In the genomic region with DNA sequence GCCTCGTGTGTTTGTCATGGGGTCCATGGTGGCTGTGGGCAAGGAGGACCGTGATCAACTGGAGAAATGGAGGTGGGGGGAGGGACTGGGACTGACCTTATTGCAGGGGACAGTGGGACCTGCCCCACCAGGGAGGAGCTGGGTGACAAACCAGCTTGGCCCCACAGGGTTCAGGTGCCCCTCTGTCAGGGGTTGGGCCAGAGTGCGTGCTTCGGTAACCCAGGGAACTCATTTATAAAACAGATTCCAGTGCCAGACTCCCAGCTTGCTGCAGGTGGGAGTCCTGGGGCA, we compare ENCODE assay signal across 20 cellular contexts.
DNase-seq lines count a peak whose midpoint lies in the region; ATAC-seq, FAIRE-seq and TF ChIP-seq lines count a peak whose summit lies in the region.
"Had no signal": no experiment of that assay in that cellular context is flagged by ENCODE, and none has a peak within 500 bp of the region (broad histone marks: within the 10 kb centered on the region; RNA-seq: fewer than 3 reads in every experiment).

No MANE protein-coding gene starts in this region.

- peak in 1 of 2 experiments; percentile 10; a peak in 3 of 6 replicates for ATAC-seq in A549
- no peak for ATAC-seq in IMR-90 (ENCODE audit: low read depth)
- ATAC-seq in K562, result no peak
- ATAC-seq in HG02938 (IDR thresholded peaks at IDR 0.05; ENCODE audit: unreplicated experiment), result no peak
- ATAC-seq in GM21390 (IDR thresholded peaks at IDR 0.05; ENCODE audit: unreplicated experiment), result no peak
- no peak for ATAC-seq in HG03439 (IDR thresholded peaks at IDR 0.05; ENCODE audit: unreplicated experiment)

- no peak overlapping the region for H3K18ac ChIP-seq in IMR-90 (ENCODE audit: low read depth, low read length)

- TF ChIP-seq POLR2A in A549 (IDR thresholded peaks at IDR 0.05; ENCODE audit: low read length), result no peak
- no peak for TF ChIP-seq POLR2A in IMR-90 (IDR thresholded peaks at IDR 0.05; ENCODE audit: low read depth, low read length)
- TF ChIP-seq POLR2A in K562 (conservative IDR thresholded peaks at IDR 0.05), result no peak

- no TSS peak for BruUV-seq in IMR-90 (replicated peaks; lab: Mats Ljungman, UMichigan)
- no TSS peak for BruUV-seq in K562 (replicated peaks; lab: Mats Ljungman, UMichigan)

- FAIRE-seq in A549 (lab: Jason Lieb, UNC), result no peak
- FAIRE-seq in K562 (lab: Jason Lieb, UNC), result no peak
- FAIRE-seq: endometrium, keratinocyte had no signal

- peaks cover 40% of the 10 kb centered on the region for H3K4me1 Mint-ChIP-seq in nephron progenitor cell

- no peak overlapping the region for H2BK5ac ChIP-seq in IMR-90 (ENCODE audit: low read depth, low read length, poor library complexity, severe bottlenecking)

- POLR2A ChIA-PET in A549 (lab: Yijun Ruan, JAX), result interaction anchor here (0.6 to 1.6 kb wide), 8 partner anchors 16 to 536 kb away, joined by 3 to 9 read pairs (median 3); no protein-coding TSS in a partner anchor
- POLR2A ChIA-PET in IMR-90 (lab: Charles Lee; ENCODE audit: unreplicated experiment), result interaction anchor here (0.6 kb wide), 2 partner anchors 22 to 366 kb away, joined by 3 to 4 read pairs; a partner anchor contains a TSS
- POLR2A ChIA-PET in K562 (lab: Yijun Ruan, JAX), result interaction anchor here (0.9 kb wide), 1 partner anchor 445 kb away, joined by 4 read pairs; no protein-coding TSS in a partner anchor

- H3K36me3 ChIP-seq in IMR-90 (ENCODE audit: control insufficient read depth, insufficient read depth, low read length) (no peaks in the 10 kb centered on the region), K562 (ENCODE audit: control insufficient read depth, insufficient read depth, low read length) (no peaks in the 10 kb centered on the region)
- H3K36me3 ChIP-seq: colonic mucosa, thyroid gland had no signal

- no peaks in the 10 kb centered on the region for H3K9me1 ChIP-seq in IMR-90 (ENCODE audit: insufficient read depth, low read length)
- no peaks in the 10 kb centered on the region for H3K9me1 ChIP-seq in K562 (ENCODE audit: control insufficient read depth, insufficient read depth, low read length)

- H3K4me3 Mint-ChIP-seq in nephron progenitor cell, result peak overlapping the region; percentile 7
- H3K4me3 Mint-ChIP-seq: activated CD4-positive, alpha-beta memory T cell treated with anti-CD3 and anti-CD28 coated beads, Interleukin-2, amount 10 ng/mL, durations not matched to agents 7 days and 5 days; activated naive CD4-positive, alpha-beta T cell treated with anti-CD3 and anti-CD28 coated beads, Interleukin-2, amount 10 ng/mL, durations not matched to agents 7 days and 5 days; activated T-cell treated with anti-CD3 and anti-CD28 coated beads, Interleukin-2, amount 50 U/mL, for 4 hours; memory B cell had no signal

- H2BK15ac ChIP-seq in IMR-90 (ENCODE audit: low read depth, low read length), result no peak overlapping the region

- H4K20me1 ChIP-seq in IMR-90 (ENCODE audit: insufficient read depth, low read length) (no peaks in the 10 kb centered on the region), K562 (replicated peaks; ENCODE audit: control insufficient read depth, insufficient read depth, low read length) (no peaks in the 10 kb centered on the region)

- H3K4me2 ChIP-seq in A549, result peak overlapping the region; percentile 63
- no peak overlapping the region; the same call in 1 of the 2 replicates for H3K4me2 ChIP-seq in IMR-90 (ENCODE audit: low read depth, low read length)
- 0 out of 2 replicates have a peak overlapping the region, but pooled peaks have one; percentile 64 for H3K4me2 ChIP-seq in K562 (ENCODE audit: insufficient read depth, low read length)

- H3K4me3 ChIP-seq in A549 (no peak overlapping the region), IMR-90 (ENCODE audit: insufficient read depth, low read depth, low read length) (no peak overlapping the region), K562 (no peak overlapping the region)
- H3K4me3 ChIP-seq: colonic mucosa, thyroid gland had no signal

- H2AK5ac ChIP-seq in IMR-90 (ENCODE audit: low read depth, low read length), result no peak overlapping the region

- no peak overlapping the region for H3K27ac Mint-ChIP-seq in nephron progenitor cell
- H3K27ac Mint-ChIP-seq: activated CD4-positive, alpha-beta memory T cell treated with anti-CD3 and anti-CD28 coated beads, Interleukin-2, amount 10 ng/mL, durations not matched to agents 7 days and 5 days; activated naive CD4-positive, alpha-beta T cell treated with anti-CD3 and anti-CD28 coated beads, Interleukin-2, amount 10 ng/mL, durations not matched to agents 7 days and 5 days; CD8-positive, alpha-beta T cell; memory B cell; stimulated activated naive B cell treated with anti-CD40 and anti-IgM and Interleukin-4, amounts not matched to agents 10 μg/mL and 1 μg/mL and 100 μg/mL, for 72 hours had no signal

- H3K9me3 ChIP-seq in A549, result peaks cover 4% of the 10 kb centered on the region; the same call in 1 of the 3 replicates
- peaks cover 2% of the 10 kb centered on the region; the same call in 1 of the 2 replicates for H3K9me3 ChIP-seq in IMR-90 (ENCODE audit: control insufficient read depth, insufficient read depth, low read length)
- H3K9me3 ChIP-seq in K562 (replicated peaks; ENCODE audit: control insufficient read depth, insufficient read depth, low read depth, low read length), result no peaks in the 10 kb centered on the region
- H3K9me3 ChIP-seq: colonic mucosa, thyroid gland had no signal

- H2BK120ac ChIP-seq in IMR-90 (ENCODE audit: low read depth, low read length), result no peak overlapping the region

- CTCF ChIA-PET in A549 (lab: Yijun Ruan, JAX), result interaction anchor here (0.5 to 3.6 kb wide), 32 partner anchors 9 to 535 kb away, joined by 3 to 24 read pairs (median 4); a partner anchor contains a TSS
- CTCF ChIA-PET in IMR-90 (lab: Yijun Ruan, JAX), result interaction anchor here (0.6 to 1.3 kb wide), 9 partner anchors 10 to 363 kb away, joined by 3 to 4 read pairs (median 3); no protein-coding TSS in a partner anchor
- CTCF ChIA-PET in K562 (lab: Yijun Ruan, JAX; ENCODE audit: low intra/inter-chr PET ratio), result no interaction called here

- H3K27me3 Mint-ChIP-seq in nephron progenitor cell (ENCODE audit: low read depth, poor library complexity), result peaks cover 57% of the 10 kb centered on the region
- H3K27me3 Mint-ChIP-seq: activated CD4-positive, alpha-beta memory T cell treated with anti-CD3 and anti-CD28 coated beads, Interleukin-2, amount 10 ng/mL, durations not matched to agents 7 days and 5 days; memory B cell had no signal

- H2AK9ac ChIP-seq in IMR-90 (replicated peaks; ENCODE audit: low read depth, low read length, poor library complexity), result no peak overlapping the region

- no peak overlapping the region for H4K8ac ChIP-seq in IMR-90 (ENCODE audit: low read depth in 2 of 2, low read length in 2 of 2)

- H3K56ac ChIP-seq in IMR-90 (ENCODE audit: extremely low read depth, insufficient read depth, low read length), result no peak overlapping the region

- peak overlapping the region; percentile 77 to 78 for H3K27ac ChIP-seq in A549
- H3K27ac ChIP-seq in IMR-90 (ENCODE audit: insufficient read depth, low read length), result no peak overlapping the region
- no peak overlapping the region; the same call in 2 of the 3 replicates for H3K27ac ChIP-seq in K562 (ENCODE audit: extremely low read depth, low read depth, low read length)
- H3K27ac ChIP-seq: colonic mucosa, thyroid gland had no signal

- H3K4ac ChIP-seq in IMR-90 (ENCODE audit: low read depth, low read length), result no peak overlapping the region; the same call in 1 of the 2 replicates

- no peak for DNase-seq in A549 (ENCODE audit: low read depth in 1 of 2, low spot score in 1 of 2)
- no peak for DNase-seq in IMR-90
- no peak for DNase-seq in K562 (ENCODE audit: extremely low read depth in 1 of 4, low spot score in 3 of 4)
- no peak for DNase-seq in nephron progenitor cell
- DNase-seq in D341Med (ENCODE audit: low spot score), result no peak
- DNase-seq: DMS79, NCI-H1436 treated with DMSO at 0.1 percent for 48 hours had no signal

- H2BK20ac ChIP-seq in IMR-90 (ENCODE audit: low read depth, low read length), result no peak overlapping the region

- dilution Hi-C loops in IMR-90 (cut with HindIII; ENCODE audit: low sequenced_read_pairs, unreplicated experiment), result no loop called here

- H3K27me3 ChIP-seq in IMR-90 (ENCODE audit: control insufficient read depth, insufficient read depth, low read length) (peaks cover 21% of the 10 kb centered on the region), K562 (ENCODE audit: control insufficient read depth in 2 of 2, insufficient read depth in 2 of 2, low read length in 2 of 2) (no peaks in the 10 kb centered on the region)
- H3K27me3 ChIP-seq: colonic mucosa, thyroid gland had no signal

- H3K9me3 Mint-ChIP-seq in nephron progenitor cell, result peaks cover 26% of the 10 kb centered on the region
- H3K9me3 Mint-ChIP-seq: activated CD4-positive, alpha-beta memory T cell treated with anti-CD3 and anti-CD28 coated beads, Interleukin-2, amount 10 ng/mL, durations not matched to agents 7 days and 5 days; activated naive CD4-positive, alpha-beta T cell treated with anti-CD3 and anti-CD28 coated beads, Interleukin-2, amount 10 ng/mL, durations not matched to agents 7 days and 5 days; activated T-cell treated with anti-CD3 and anti-CD28 coated beads, Interleukin-2, amount 50 U/mL, for 4 hours; CD8-positive, alpha-beta T cell; memory B cell; stimulated activated naive B cell treated with anti-CD40 and anti-IgM and Interleukin-4, amounts not matched to agents 10 μg/mL and 1 μg/mL and 100 μg/mL, for 72 hours had no signal

- no peaks in the 10 kb centered on the region for H3K79me2 ChIP-seq in K562 (ENCODE audit: control insufficient read depth, insufficient read depth, low read length)

- no peak overlapping the region for H4K5ac ChIP-seq in IMR-90 (ENCODE audit: low read depth, low read length)

- 76% methylated on average over 3 of the region's 4 CpGs for WGBS in A549 (ENCODE audit: missing lambda C conversion rate)
- no CpG with 5 or more reads among the region's 4 CpGs for WGBS in IMR-90 (ENCODE audit: extremely low coverage in 2 of 2, insufficient read length in 1 of 2), 2 experiments
- 37% methylated on average over 3 of the region's 4 CpGs for WGBS in K562 (ENCODE audit: insufficient coverage, low coverage, missing lambda C conversion rate)

- no peak for TF ChIP-seq RAD21 in A549 (conservative IDR thresholded peaks at IDR 0.05 in 1 of 2, IDR thresholded peaks at IDR 0.05 in 1 of 2)
- no peak for TF ChIP-seq RAD21 in IMR-90 (IDR thresholded peaks at IDR 0.05; ENCODE audit: low read length)
- TF ChIP-seq RAD21 in K562 (CRISPR knock-in tag; conservative IDR thresholded peaks at IDR 0.05 in 1 of 2, IDR thresholded peaks at IDR 0.05 in 1 of 2), result no peak

- TF ChIP-seq CTCF in A549 (IDR thresholded peaks at IDR 0.05) (no peak), IMR-90 (conservative IDR thresholded peaks at IDR 0.05; ENCODE audit: low read depth, low read length) (no peak), K562 (IDR thresholded peaks at IDR 0.05 in 2 of 3, conservative IDR thresholded peaks at IDR 0.05 in 1 of 3; ENCODE audit: insufficient read depth in 2 of 3, low read depth in 1 of 3, low read length in 3 of 3) (no peak), nephron progenitor cell (IDR thresholded peaks at IDR 0.05) (no peak)

- intact Hi-C loops in IMR-90 (cut with micrococcal nuclease), result loop anchor here (2.0 to 10.0 kb wide), 6 partner anchors 77 to 535 kb away; no protein-coding TSS in a partner anchor
- intact Hi-C loops in K562 (cut with micrococcal nuclease), result loop anchor here (10.0 kb wide), 3 partner anchors 77 to 373 kb away; no protein-coding TSS in a partner anchor

- H4K91ac ChIP-seq in IMR-90 (ENCODE audit: insufficient read depth, low read depth, low read length), result no peak overlapping the region; the same call in 1 of the 2 replicates

- H3K14ac ChIP-seq in IMR-90 (replicated peaks; ENCODE audit: low read depth, low read length), result no peak overlapping the region

- no peak overlapping the region for H3K23ac ChIP-seq in IMR-90 (ENCODE audit: low read depth, low read length)

- no peaks in the 10 kb centered on the region for H3K36me3 Mint-ChIP-seq in nephron progenitor cell (ENCODE audit: low read depth)
- H3K36me3 Mint-ChIP-seq: activated naive CD4-positive, alpha-beta T cell treated with anti-CD3 and anti-CD28 coated beads, Interleukin-2, amount 10 ng/mL, durations not matched to agents 7 days and 5 days; CD8-positive, alpha-beta T cell; memory B cell; stimulated activated naive B cell treated with anti-CD40 and anti-IgM and Interleukin-4, amounts not matched to agents 10 μg/mL and 1 μg/mL and 100 μg/mL, for 72 hours had no signal

- H2AFZ ChIP-seq in IMR-90 (replicated peaks; ENCODE audit: low read length, poor library complexity), result peak overlapping the region; percentile 70
- H2AFZ ChIP-seq in K562 (ENCODE audit: low read depth, low read length), result peak overlapping the region; percentile 88

- H3K9ac ChIP-seq in IMR-90 (ENCODE audit: low read depth, low read length), result no peak overlapping the region
- H3K9ac ChIP-seq in K562 (ENCODE audit: insufficient read depth in 1 of 2, low read depth in 2 of 2, low read length in 2 of 2), result 0 out of 4 replicates have a peak overlapping the region, but pooled peaks of 1 of the 2 experiments have one; percentile 14

- H3K79me1 ChIP-seq in IMR-90 (ENCODE audit: low read depth in 1 of 2, low read length in 2 of 2), result no peaks in the 10 kb centered on the region

- in situ Hi-C loops in IMR-90 (cut with MboI; ENCODE audit: low sequenced_read_pairs) (loop anchor here (10.0 kb wide), 2 partner anchors 353 to 533 kb away; no protein-coding TSS in a partner anchor), K562 (cut with MboI) (no loop called here)

- TF ChIP-seq EP300 in A549 (IDR thresholded peaks at IDR 0.05) (no peak), K562 (IDR thresholded peaks at IDR 0.05; ENCODE audit: low read length) (no peak)

- peaks cover 53% of the 10 kb centered on the region for H3K4me1 ChIP-seq in A549
- H3K4me1 ChIP-seq in IMR-90 (ENCODE audit: control insufficient read depth, insufficient read depth, low read length), result peaks cover 8% of the 10 kb centered on the region
- H3K4me1 ChIP-seq in K562 (replicated peaks in 1 of 2; ENCODE audit: control insufficient read depth in 2 of 2, insufficient read depth in 2 of 2, low read length in 2 of 2), result peaks cover 8 to 9% of the 10 kb centered on the region in 2 experiments; a peak in 4 of 5 replicates
- H3K4me1 ChIP-seq: colonic mucosa had no signal

Comparison
In these comparisons a context has a peak if more than half of its experiments do, and no peak if none do; other contexts are left out.
1. H3K27ac ChIP-seq: peak in A549 (2 of 2); none in IMR-90 (single experiment) and K562 (single experiment).